20 cellular contexts compared by ENCODE assay signal in genomic region chr20:63525185-63525584, GRCh38. TPM values are rescaled to one million over a fixed set of nuclear protein-coding genes. Genes with fewer than 3 reads are reported as not detected.
"Had no signal": no experiment of that assay in that cellular context is flagged by ENCODE, and none has a peak within 500 bp of the region (broad histone marks: within the 10 kb centered on the region; RNA-seq: fewer than 3 reads in every experiment).

No MANE protein-coding gene starts in this region.

- H3K27me3 ChIP-seq: breast epithelium, heart right ventricle, neural progenitor cell, vagina had no signal

- ATAC-seq: activated naive CD8-positive, alpha-beta T cell treated with anti-CD3 and anti-CD28 coated beads, Interleukin-2, amount 50 U/mL, for 24 hours; activated T-helper 17 cell treated with anti-CD3 and anti-CD28 coated beads, Interleukin-2, amount 50 U/mL, for 72 hours; gastroesophageal sphincter; heart right ventricle; lower lobe of right lung; stimulated activated effector memory CD8-positive, alpha-beta T cell treated with anti-CD3 and anti-CD28 coated beads, Interleukin-12 subunit alpha, Interleukin-12 subunit beta, amount 100 ng/mL, for 72 hours had no signal

- H3K4me3 Mint-ChIP-seq: activated naive CD4-positive, alpha-beta T cell treated with anti-CD3 and anti-CD28 coated beads for 36 hours; activated naive CD8-positive, alpha-beta T cell treated with anti-CD3 and anti-CD28 coated beads, Interleukin-2, amount 50 U/mL, for 24 hours; activated T-helper 17 cell treated with anti-CD3 and anti-CD28 coated beads, Interleukin-2, amount 50 U/mL, for 72 hours; neural progenitor cell; stimulated activated effector memory CD8-positive, alpha-beta T cell treated with anti-CD3 and anti-CD28 coated beads, Interleukin-12 subunit alpha, Interleukin-12 subunit beta, amount 100 ng/mL, for 72 hours had no signal

- H3K4me3 ChIP-seq: breast epithelium, gastroesophageal sphincter, heart right ventricle, lower lobe of right lung, neural progenitor cell, vagina had no signal

- DNase-seq: activated CD4-positive, alpha-beta T cell treated with anti-CD3 and anti-CD28 coated beads, Interleukin-2, amount 50 U/mL, for 48 hours; activated CD4-positive, CD25-positive, alpha-beta regulatory T cell treated with anti-CD3 and anti-CD28 coated beads, Interleukin-2, amount 50 U/mL, for 72 hours; activated naive CD4-positive, alpha-beta T cell treated with anti-CD3 and anti-CD28 coated beads for 36 hours; activated naive CD8-positive, alpha-beta T cell treated with anti-CD3 and anti-CD28 coated beads, Interleukin-2, amount 50 U/mL, for 24 hours; dermis blood vessel endothelial cell; erythroblast; heart right ventricle; lower lobe of right lung; stimulated activated CD4-positive, alpha-beta T cell treated with anti-CD3 and anti-CD28 coated beads, Interleukin-2, amount 100 ng/mL, for 24 hours; T1000 had no signal

- H3K9me3 ChIP-seq: lower lobe of right lung, vagina had no signal

- H3K27ac ChIP-seq: breast epithelium, gastroesophageal sphincter, heart right ventricle, lower lobe of right lung, neural progenitor cell, parathyroid adenoma, vagina had no signal

- H3K27me3 Mint-ChIP-seq: activated naive CD8-positive, alpha-beta T cell treated with anti-CD3 and anti-CD28 coated beads, Interleukin-2, amount 50 U/mL, for 24 hours had no signal

- H3K27ac Mint-ChIP-seq: activated naive CD4-positive, alpha-beta T cell treated with anti-CD3 and anti-CD28 coated beads for 36 hours; activated naive CD8-positive, alpha-beta T cell treated with anti-CD3 and anti-CD28 coated beads, Interleukin-2, amount 50 U/mL, for 24 hours; activated T-helper 17 cell treated with anti-CD3 and anti-CD28 coated beads, Interleukin-2, amount 50 U/mL, for 72 hours; neural progenitor cell; stimulated activated effector memory CD8-positive, alpha-beta T cell treated with anti-CD3 and anti-CD28 coated beads, Interleukin-12 subunit alpha, Interleukin-12 subunit beta, amount 100 ng/mL, for 72 hours had no signal

- H3K36me3 ChIP-seq: breast epithelium, neural progenitor cell, vagina had no signal

- H3K9me3 Mint-ChIP-seq: activated naive CD8-positive, alpha-beta T cell treated with anti-CD3 and anti-CD28 coated beads, Interleukin-2, amount 50 U/mL, for 24 hours; activated T-helper 17 cell treated with anti-CD3 and anti-CD28 coated beads, Interleukin-2, amount 50 U/mL, for 72 hours; neural progenitor cell had no signal

RNA-seq across cellular contexts. Expression of gene PTK6, which starts 12.0 kb away (rescaled TPM):
- total RNA-seq: chondrocyte had no signal

RNA-seq across cellular contexts. Expression of gene SRMS, which starts 22.4 kb away (rescaled TPM):
- total RNA-seq: activated naive CD4-positive, alpha-beta T cell treated with anti-CD3 and anti-CD28 coated beads for 36 hours; activated T-helper 17 cell treated with anti-CD3 and anti-CD28 coated beads, Interleukin-2, amount 50 U/mL, for 72 hours; aorta; chondrocyte; dermis blood vessel endothelial cell; gastroesophageal sphincter; heart right ventricle; lower lobe of right lung; renal cortical epithelial cell; vagina had no signal
- polyA plus RNA-seq: aorta, heart right ventricle had no signal

RNA-seq across cellular contexts. Expression of gene FNDC11, which starts 28.8 kb away (rescaled TPM):
- total RNA-seq: vagina had no signal
